3 cellular contexts compared by ENCODE assay signal in genomic region chr15:66234798-66235197, GRCh38.
"Had no signal": no experiment of that assay in that cellular context is flagged by ENCODE, and none has a peak within 500 bp of the region (broad histone marks: within the 10 kb centered on the region; RNA-seq: fewer than 3 reads in every experiment).

No MANE protein-coding gene starts in this region.

- DNase-seq: GDM1, GF-D8 had no signal

- H3K4me3 ChIP-seq: GM12878 had no signal
